Comparison of ENCODE assay signal across 25 cellular contexts in genomic region chr3:82807781-82808180, GRCh38.
DNase-seq lines count a peak whose midpoint lies in the region; ATAC-seq and TF ChIP-seq lines count a peak whose summit lies in the region.
"Had no signal": no experiment of that assay in that cellular context is flagged by ENCODE, and none has a peak within 500 bp of the region (broad histone marks: within the 10 kb centered on the region; RNA-seq: fewer than 3 reads in every experiment).

No MANE protein-coding gene starts in this region.

- no peak overlapping the region for H3K27ac Mint-ChIP-seq in stimulated activated naive B cell treated with anti-CD40 and anti-IgM and Interleukin-4, amounts not matched to agents 10 μg/mL and 1 μg/mL and 100 μg/mL, for 72 hours
- H3K27ac Mint-ChIP-seq: CD14-positive monocyte; CD4-positive, alpha-beta T cell; CD8-positive, alpha-beta memory T cell; GM23338; H9 had no signal

- peaks cover 5 to 8% of the 10 kb centered on the region in 2 donors for H3K9me3 Mint-ChIP-seq in stimulated activated naive B cell treated with anti-CD40 and anti-IgM and Interleukin-4, amounts not matched to agents 10 μg/mL and 1 μg/mL and 100 μg/mL, for 72 hours

- H3K4me3 ChIP-seq in heart right ventricle, result no peak overlapping the region
- no peak overlapping the region for H3K4me3 ChIP-seq in right cardiac atrium (ENCODE audit: low read length)
- no peak overlapping the region for H3K4me3 ChIP-seq in lower lobe of right lung
- no peak overlapping the region for H3K4me3 ChIP-seq in upper lobe of right lung
- H3K4me3 ChIP-seq: A549; BLaER1 treated with 17β-estradiol and CSF1 and Interleukin-3, amounts not matched to agents 10 nM and 100 nM; GM12878; GM23338 had no signal

- H3K4me1 Mint-ChIP-seq in stimulated activated naive B cell treated with anti-CD40 and anti-IgM and Interleukin-4, amounts not matched to agents 10 μg/mL and 1 μg/mL and 100 μg/mL, for 72 hours, result no peaks in the 10 kb centered on the region
- H3K4me1 Mint-ChIP-seq: CD14-positive monocyte; CD8-positive, alpha-beta memory T cell; GM23338 had no signal

- ATAC-seq in Right ventricle myocardium inferior (no peak), heart right ventricle (no peak), right cardiac atrium (no peak), lower lobe of right lung (no peak), upper lobe of right lung (no peak), GM18517 (IDR thresholded peaks at IDR 0.05; ENCODE audit: unreplicated experiment) (no peak)
- ATAC-seq in stimulated activated naive B cell treated with anti-CD40 and anti-IgM and Interleukin-4, amounts not matched to agents 10 μg/mL and 1 μg/mL and 100 μg/mL, for 72 hours (replicated peaks), result no peak
- ATAC-seq: A549, GM12878, GM23338, HCT116 had no signal

- 92 to 96% methylated on average over 23 of the region's 23 CpGs for WGBS in heart right ventricle, 2 donors
- WGBS in right cardiac atrium, result 94% methylated on average over 23 of the region's 23 CpGs

- H3K27me3 ChIP-seq in heart right ventricle, result no peaks in the 10 kb centered on the region
- no peaks in the 10 kb centered on the region for H3K27me3 ChIP-seq in right cardiac atrium (ENCODE audit: control insufficient read depth, insufficient read depth)
- H3K27me3 ChIP-seq in lower lobe of right lung (ENCODE audit: low read depth), result no peaks in the 10 kb centered on the region
- no peaks in the 10 kb centered on the region for H3K27me3 ChIP-seq in upper lobe of right lung
- H3K27me3 ChIP-seq: BE2C; BLaER1 treated with 17β-estradiol and CSF1 and Interleukin-3, amounts not matched to agents 10 nM and 100 nM had no signal

- intact Hi-C loops in Right ventricle myocardium inferior (cut with DNase I), result no loop called here
- intact Hi-C loops in heart right ventricle (cut with DNase I), result no loop called here
- intact Hi-C loops in right cardiac atrium (cut with DNase I), result no loop called here
- intact Hi-C loops in cardiac septum (cut with DNase I), result no loop called here
- intact Hi-C loops in lower lobe of right lung (cut with DNase I), result no loop called here
- intact Hi-C loops in upper lobe of right lung (cut with DNase I), result no loop called here

- H3K9me3 ChIP-seq in heart right ventricle (peaks cover 0 to 15% (median 8%) of the 10 kb centered on the region in 11 donors), right cardiac atrium (ENCODE audit: control insufficient read depth, low read length) (no peaks in the 10 kb centered on the region), lower lobe of right lung (no peaks in the 10 kb centered on the region), upper lobe of right lung (no peaks in the 10 kb centered on the region)
- H3K9me3 ChIP-seq: A549, BE2C had no signal

- no peak overlapping the region for H3K4me3 Mint-ChIP-seq in stimulated activated naive B cell treated with anti-CD40 and anti-IgM and Interleukin-4, amounts not matched to agents 10 μg/mL and 1 μg/mL and 100 μg/mL, for 72 hours
- H3K4me3 Mint-ChIP-seq: CD14-positive monocyte; CD4-positive, alpha-beta T cell; CD8-positive, alpha-beta memory T cell; GM23338; H9 had no signal

- H3K4me1 ChIP-seq in heart right ventricle (no peaks in the 10 kb centered on the region), right cardiac atrium (ENCODE audit: control insufficient read depth, insufficient read depth, low read length) (no peaks in the 10 kb centered on the region), lower lobe of right lung (no peaks in the 10 kb centered on the region), upper lobe of right lung (no peaks in the 10 kb centered on the region)
- H3K4me1 ChIP-seq: A549; BE2C; BLaER1 treated with 17β-estradiol and CSF1 and Interleukin-3, amounts not matched to agents 10 nM and 100 nM had no signal

- no peaks in the 10 kb centered on the region for H3K27me3 Mint-ChIP-seq in stimulated activated naive B cell treated with anti-CD40 and anti-IgM and Interleukin-4, amounts not matched to agents 10 μg/mL and 1 μg/mL and 100 μg/mL, for 72 hours
- H3K27me3 Mint-ChIP-seq: CD4-positive, alpha-beta T cell; CD8-positive, alpha-beta memory T cell had no signal

- TF ChIP-seq CTCF in heart right ventricle (IDR thresholded peaks at IDR 0.05) (no peak), lower lobe of right lung (IDR thresholded peaks at IDR 0.05) (no peak), upper lobe of right lung (IDR thresholded peaks at IDR 0.05) (no peak)

- DNase-seq in Right ventricle myocardium inferior (ENCODE audit: missing footprints), result peak; percentile 61
- DNase-seq in heart right ventricle, result no peak
- peak in 2 of 3 donors; percentile 19 to 44 for DNase-seq in right cardiac atrium
- no peak for DNase-seq in cardiac septum (ENCODE audit: low spot score)
- DNase-seq in lower lobe of right lung, result peak; percentile 34
- DNase-seq in upper lobe of right lung, result peak; percentile 60
- no peak for DNase-seq in stimulated activated naive B cell treated with anti-CD40 and anti-IgM and Interleukin-4, amounts not matched to agents 10 μg/mL and 1 μg/mL and 100 μg/mL, for 72 hours
- DNase-seq: 8988T; ACHN; AML-193; BE2C; CD4-positive, alpha-beta T cell; CD8-positive, alpha-beta memory T cell; DMS 273 treated with DMSO at 0.1 percent for 48 hours; DMS79; EL; GDM1; H9 had no signal

- no peak overlapping the region for H3K27ac ChIP-seq in heart right ventricle
- no peak overlapping the region for H3K27ac ChIP-seq in right cardiac atrium (ENCODE audit: low read length)
- no peak overlapping the region for H3K27ac ChIP-seq in lower lobe of right lung
- no peak overlapping the region for H3K27ac ChIP-seq in upper lobe of right lung
- H3K27ac ChIP-seq: A549; BLaER1 treated with 17β-estradiol and CSF1 and Interleukin-3, amounts not matched to agents 10 nM and 100 nM had no signal

- H3K36me3 Mint-ChIP-seq in stimulated activated naive B cell treated with anti-CD40 and anti-IgM and Interleukin-4, amounts not matched to agents 10 μg/mL and 1 μg/mL and 100 μg/mL, for 72 hours, result no peaks in the 10 kb centered on the region
- H3K36me3 Mint-ChIP-seq: CD14-positive monocyte; CD8-positive, alpha-beta memory T cell had no signal

- no peaks in the 10 kb centered on the region for H3K36me3 ChIP-seq in heart right ventricle
- no peaks in the 10 kb centered on the region for H3K36me3 ChIP-seq in lower lobe of right lung
- H3K36me3 ChIP-seq in upper lobe of right lung, result no peaks in the 10 kb centered on the region
- H3K36me3 ChIP-seq: BE2C; BLaER1 treated with 17β-estradiol and CSF1 and Interleukin-3, amounts not matched to agents 10 nM and 100 nM had no signal

Comparison
In these comparisons a context has a peak if more than half of its experiments do, and no peak if none do; other contexts are left out.
1. DNase-seq: peak in Right ventricle myocardium inferior (single experiment), right cardiac atrium (2 of 3), lower lobe of right lung (single experiment) and upper lobe of right lung (single experiment); none in heart right ventricle (0 of 2), cardiac septum (single experiment) and stimulated activated naive B cell treated with anti-CD40 and anti-IgM and Interleukin-4, amounts not matched to agents 10 μg/mL and 1 μg/mL and 100 μg/mL, for 72 hours (single experiment).